ENCODE assay signal across 14 cellular contexts in the genomic region with DNA sequence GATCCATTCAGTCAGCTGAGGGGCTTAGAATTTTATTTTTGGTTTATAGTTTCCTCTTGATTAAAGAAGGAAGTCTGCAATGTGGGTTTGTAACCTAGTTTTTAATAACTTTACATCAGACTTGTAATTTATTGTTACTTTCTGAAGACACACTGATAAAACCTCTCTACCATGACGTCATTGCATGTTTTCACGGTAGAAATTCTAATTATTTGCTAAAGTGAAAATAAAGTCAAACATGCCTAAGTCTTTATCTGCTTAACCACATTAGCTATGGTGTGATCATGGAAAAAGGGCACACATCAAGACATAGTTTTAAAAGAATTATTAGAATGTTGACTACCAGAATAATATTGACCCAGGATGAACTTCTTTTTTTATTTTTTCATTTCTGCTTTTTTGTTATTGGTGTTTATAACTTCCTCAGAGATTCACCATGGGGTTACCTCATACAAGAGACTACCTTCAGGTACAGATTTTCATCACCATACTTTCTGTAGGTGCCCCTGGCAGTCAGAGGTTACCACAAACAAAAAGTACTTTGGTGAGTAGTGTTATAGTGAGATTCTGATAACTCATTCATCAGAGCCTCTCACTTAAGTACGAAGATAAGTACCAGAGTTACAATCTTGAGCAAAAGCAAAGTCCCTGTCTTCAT.
DNase-seq lines count a peak whose midpoint lies in the region; ATAC-seq lines count a peak whose summit lies in the region.
"Had no signal": no experiment of that assay in that cellular context is flagged by ENCODE, and none has a peak within 500 bp of the region (broad histone marks: within the 10 kb centered on the region; RNA-seq: fewer than 3 reads in every experiment).

No MANE protein-coding gene starts in this region.

- peaks cover 5 to 7% of the 10 kb centered on the region in 2 donors for H3K9me3 Mint-ChIP-seq in stimulated activated naive CD8-positive, alpha-beta T cell treated with anti-CD3 and anti-CD28 coated beads, Interleukin-15, amount 100 ng/mL, for 72 hours

- no peak overlapping the region for H3K27ac Mint-ChIP-seq in stimulated activated naive CD8-positive, alpha-beta T cell treated with anti-CD3 and anti-CD28 coated beads, Interleukin-15, amount 100 ng/mL, for 72 hours

- no peak for DNase-seq in stimulated activated naive CD8-positive, alpha-beta T cell treated with anti-CD3 and anti-CD28 coated beads, Interleukin-15, amount 100 ng/mL, for 72 hours
- DNase-seq in stimulated activated naive CD8-positive, alpha-beta T cell treated with anti-CD3 and anti-CD28 coated beads, Interleukin-15, Interleukin-2, amounts not matched to agents 100 U/mL and 50 U/mL, for 24 hours, result no peak
- DNase-seq in HuH-7 (ENCODE audit: low spot score), result no peak
- DNase-seq in stimulated activated CD4-positive, alpha-beta T cell treated with anti-CD3 and anti-CD28 coated beads, Interleukin-12 subunit alpha, Interleukin-12 subunit beta, amount 100 ng/mL, for 4 hours, result no peak
- no peak for DNase-seq in NCI-H1930 (lab: John Stamatoyannopoulos, UW)
- DNase-seq: EL; left ventricle myocardium superior; NCI-H1092 treated with DMSO at 0.1 percent for 48 hours; NCI-H510A treated with DMSO at 0.1 percent for 48 hours; pancreas; stimulated activated CD4-positive, alpha-beta T cell treated with anti-CD3 and anti-CD28 coated beads, Interleukin-2, amount 100 ng/mL, for 48 hours had no signal

- H3K4me3 Mint-ChIP-seq in stimulated activated naive CD8-positive, alpha-beta T cell treated with anti-CD3 and anti-CD28 coated beads, Interleukin-15, amount 100 ng/mL, for 72 hours, result no peak overlapping the region

- peak; percentile 12 for ATAC-seq in stimulated activated naive CD8-positive, alpha-beta T cell treated with anti-CD3 and anti-CD28 coated beads, Interleukin-15, amount 100 ng/mL, for 72 hours
- ATAC-seq in stimulated activated naive CD8-positive, alpha-beta T cell treated with anti-CD3 and anti-CD28 coated beads, Interleukin-15, Interleukin-2, amounts not matched to agents 100 U/mL and 50 U/mL, for 24 hours, result no peak
- ATAC-seq in HG02623 (IDR thresholded peaks at IDR 0.05; ENCODE audit: unreplicated experiment) (peak; percentile 44), HG03571 (IDR thresholded peaks at IDR 0.05; ENCODE audit: unreplicated experiment) (peak; percentile 66), HG03045 (IDR thresholded peaks at IDR 0.05; ENCODE audit: unreplicated experiment) (no peak)
- ATAC-seq: left ventricle myocardium superior, pancreas had no signal

- H3K27me3 Mint-ChIP-seq in stimulated activated naive CD8-positive, alpha-beta T cell treated with anti-CD3 and anti-CD28 coated beads, Interleukin-15, amount 100 ng/mL, for 72 hours, result peaks cover 30% of the 10 kb centered on the region

- H3K4me1 Mint-ChIP-seq in stimulated activated naive CD8-positive, alpha-beta T cell treated with anti-CD3 and anti-CD28 coated beads, Interleukin-15, amount 100 ng/mL, for 72 hours, result no peaks in the 10 kb centered on the region

Comparison
In these comparisons a context has a peak if more than half of its experiments do, and no peak if none do; other contexts are left out.
1. ATAC-seq: peak in stimulated activated naive CD8-positive, alpha-beta T cell treated with anti-CD3 and anti-CD28 coated beads, Interleukin-15, amount 100 ng/mL, for 72 hours (single experiment), HG02623 (single experiment) and HG03571 (single experiment); none in stimulated activated naive CD8-positive, alpha-beta T cell treated with anti-CD3 and anti-CD28 coated beads, Interleukin-15, Interleukin-2, amounts not matched to agents 100 U/mL and 50 U/mL, for 24 hours (single experiment) and HG03045 (single experiment).